39 cellular contexts compared by ENCODE assay signal in genomic region chr10:64444578-64444977, GRCh38.
"Had no signal": no experiment of that assay in that cellular context is flagged by ENCODE, and none has a peak within 500 bp of the region (broad histone marks: within the 10 kb centered on the region; RNA-seq: fewer than 3 reads in every experiment).

No MANE protein-coding gene starts in this region.

- ATAC-seq: activated CD8-positive, alpha-beta memory T cell treated with anti-CD3 and anti-CD28 coated beads, Interleukin-2, amount 10 ng/mL, durations not matched to agents 7 days and 5 days; activated T-cell treated with anti-CD3 and anti-CD28 coated beads, Interleukin-2, amount 50 U/mL, for 72 hours; activated T-helper 17 cell treated with anti-CD3 and anti-CD28 coated beads, Interleukin-2, amount 50 U/mL, for 72 hours; Right ventricle myocardium inferior had no signal

- H3K27me3 ChIP-seq: brain microvascular endothelial cell had no signal

- H3K4me3 ChIP-seq: PC-9 had no signal

- H3K27ac Mint-ChIP-seq: activated B cell treated with CpG ODN at 0.5 μM for 24 hours; activated CD4-positive, alpha-beta memory T cell treated with anti-CD3 and anti-CD28 coated beads, Interleukin-2, amount 10 ng/mL, durations not matched to agents 7 days and 5 days; activated CD8-positive, alpha-beta memory T cell treated with anti-CD3 and anti-CD28 coated beads, Interleukin-2, amount 10 ng/mL, durations not matched to agents 7 days and 5 days; activated naive CD8-positive, alpha-beta T cell treated with anti-CD3 and anti-CD28 coated beads for 36 hours; activated T-cell treated with anti-CD3 and anti-CD28 coated beads, Interleukin-2, amount 50 U/mL, for 72 hours; activated T-helper 17 cell treated with anti-CD3 and anti-CD28 coated beads, Interleukin-2, amount 50 U/mL, for 72 hours had no signal

- H3K4me2 ChIP-seq: PC-9 had no signal

- H3K27me3 Mint-ChIP-seq: activated B cell treated with CpG ODN at 0.5 μM for 24 hours; activated CD4-positive, alpha-beta memory T cell treated with anti-CD3 and anti-CD28 coated beads, Interleukin-2, amount 10 ng/mL, durations not matched to agents 7 days and 5 days; activated CD8-positive, alpha-beta memory T cell treated with anti-CD3 and anti-CD28 coated beads, Interleukin-2, amount 10 ng/mL, durations not matched to agents 7 days and 5 days; activated naive CD8-positive, alpha-beta T cell treated with anti-CD3 and anti-CD28 coated beads for 36 hours; activated T-helper 17 cell treated with anti-CD3 and anti-CD28 coated beads, Interleukin-2, amount 50 U/mL, for 72 hours; central memory CD8-positive, alpha-beta T cell had no signal

- H3K9me3 Mint-ChIP-seq: activated B cell treated with CpG ODN at 0.5 μM for 24 hours; activated naive CD8-positive, alpha-beta T cell treated with anti-CD3 and anti-CD28 coated beads for 36 hours; activated T-helper 17 cell treated with anti-CD3 and anti-CD28 coated beads, Interleukin-2, amount 50 U/mL, for 72 hours had no signal

- DNase-seq: activated B cell treated with CpG ODN at 0.5 μM for 24 hours; activated CD4-positive, alpha-beta memory T cell treated with anti-CD3 and anti-CD28 coated beads, Interleukin-2, amount 10 ng/mL, durations not matched to agents 7 days and 5 days; activated CD4-positive, alpha-beta T cell treated with anti-CD3 and anti-CD28 coated beads for 1 hour; activated CD4-positive, alpha-beta T cell treated with anti-CD3 and anti-CD28 coated beads for 48 hours; activated CD8-positive, alpha-beta memory T cell treated with anti-CD3 and anti-CD28 coated beads for 24 hours; activated CD8-positive, alpha-beta memory T cell treated with anti-CD3 and anti-CD28 coated beads, Interleukin-2, amount 10 ng/mL, durations not matched to agents 7 days and 5 days; activated CD8-positive, alpha-beta memory T cell treated with anti-CD3 and anti-CD28 coated beads, Interleukin-2, amount 50 U/mL, for 48 hours; activated effector memory CD4-positive, alpha-beta T cell treated with anti-CD3 and anti-CD28 coated beads, Interleukin-2, amount 50 U/mL, for 16 hours; activated naive CD4-positive, alpha-beta T cell; activated naive CD4-positive, alpha-beta T cell treated with anti-CD3 and anti-CD28 coated beads, Interleukin-2, amount 50 U/mL, for 16 hours; activated naive CD8-positive, alpha-beta T cell treated with anti-CD3 and anti-CD28 coated beads for 36 hours; activated T-cell treated with anti-CD3 and anti-CD28 coated beads, Interleukin-2, amount 50 U/mL, for 1 hour; activated T-cell treated with anti-CD3 and anti-CD28 coated beads, Interleukin-2, amount 50 U/mL, for 72 hours; amniotic stem cell; aorta; brain microvascular endothelial cell; MM.1S; MV-4-11; NCI-H1092; NCI-H1436 treated with DMSO at 0.1 percent for 48 hours; NCI-H1694 treated with DMSO at 0.1 percent for 48 hours; NCI-H2029 treated with DMSO at 0.1 percent for 48 hours; NCI-H2107; NCI-H2171; NCI-H510A; NCI-H526; NCI-H748 treated with DMSO at 0.1 percent for 48 hours; NK-92 treated with Interleukin-12 subunit alpha and Interleukin-12 subunit beta, amount 100 ng/mL, for 24 hours; PC-9; SIG-M5; SW 1271; T-helper 1 cell; T-helper 2 cell; T-helper 9 cell had no signal

- H3K4me1 Mint-ChIP-seq: activated B cell treated with CpG ODN at 0.5 μM for 24 hours; activated CD4-positive, alpha-beta memory T cell treated with anti-CD3 and anti-CD28 coated beads, Interleukin-2, amount 10 ng/mL, durations not matched to agents 7 days and 5 days; activated CD8-positive, alpha-beta memory T cell treated with anti-CD3 and anti-CD28 coated beads, Interleukin-2, amount 10 ng/mL, durations not matched to agents 7 days and 5 days; activated naive CD8-positive, alpha-beta T cell treated with anti-CD3 and anti-CD28 coated beads for 36 hours; activated T-helper 17 cell treated with anti-CD3 and anti-CD28 coated beads, Interleukin-2, amount 50 U/mL, for 72 hours; central memory CD8-positive, alpha-beta T cell had no signal

- H3K4me3 Mint-ChIP-seq: activated B cell treated with CpG ODN at 0.5 μM for 24 hours; activated CD4-positive, alpha-beta memory T cell treated with anti-CD3 and anti-CD28 coated beads, Interleukin-2, amount 10 ng/mL, durations not matched to agents 7 days and 5 days; activated CD8-positive, alpha-beta memory T cell treated with anti-CD3 and anti-CD28 coated beads, Interleukin-2, amount 10 ng/mL, durations not matched to agents 7 days and 5 days; activated naive CD8-positive, alpha-beta T cell treated with anti-CD3 and anti-CD28 coated beads for 36 hours; activated T-cell treated with anti-CD3 and anti-CD28 coated beads, Interleukin-2, amount 50 U/mL, for 72 hours; activated T-helper 17 cell treated with anti-CD3 and anti-CD28 coated beads, Interleukin-2, amount 50 U/mL, for 72 hours; central memory CD8-positive, alpha-beta T cell had no signal

- H3K36me3 ChIP-seq: brain microvascular endothelial cell had no signal

- H3K27ac ChIP-seq: brain microvascular endothelial cell, PC-9, RWPE1, VCaP had no signal

- H2AFZ ChIP-seq: PC-9 had no signal

- H3K36me3 Mint-ChIP-seq: activated naive CD8-positive, alpha-beta T cell treated with anti-CD3 and anti-CD28 coated beads for 36 hours had no signal
